Comparison of ENCODE assay signal across 8 cellular contexts in the genomic region with DNA sequence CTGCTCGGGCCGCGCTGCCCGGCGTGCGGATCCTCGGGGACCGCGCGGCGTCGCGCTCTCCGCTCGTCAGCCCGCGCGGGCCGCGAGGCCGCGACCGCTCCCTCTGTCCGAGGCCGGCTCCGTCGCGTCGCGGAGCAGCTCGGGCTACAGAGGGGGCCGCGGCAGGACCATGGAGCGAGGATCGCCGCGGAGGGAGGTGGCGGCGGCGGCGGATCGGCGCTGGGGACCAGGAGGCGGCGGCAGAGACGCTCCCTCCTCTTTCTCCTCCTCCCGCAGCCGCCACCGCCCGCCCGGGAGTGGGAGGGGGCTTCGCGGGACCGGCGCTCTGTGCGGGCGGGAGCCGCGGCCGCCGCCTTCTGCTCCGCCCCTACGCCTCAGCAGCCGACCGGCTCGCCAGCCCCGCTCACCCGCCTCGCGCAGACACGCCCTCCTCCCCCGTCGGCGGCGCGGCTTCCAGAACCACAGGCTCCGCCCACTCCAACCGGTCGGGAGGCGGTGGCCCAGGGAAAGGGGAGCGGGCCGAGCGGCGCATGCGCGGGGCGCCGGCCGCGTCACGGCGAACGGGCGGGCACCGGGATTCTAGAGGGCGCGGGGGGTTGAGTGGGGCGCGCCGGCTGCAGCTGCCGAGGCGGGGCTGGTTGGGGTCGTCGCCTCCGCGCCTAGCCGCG. TPM values are rescaled to one million over a fixed set of nuclear protein-coding genes. Genes with fewer than 3 reads are reported as not detected.
DNase-seq lines count a peak whose midpoint lies in the region; ATAC-seq and TF ChIP-seq lines count a peak whose summit lies in the region.

Gene CASK, minus strand, starts transcription at position 298 of the 668 bp plus-strand sequence. CDS start 566 bp downstream, outside the sequence.

- H3K27ac ChIP-seq in tibial nerve: peak within 1 kb of the TSS; percentile 75 to 89 (median 84)

- intact Hi-C loops in cardiac septum (cut with DNase I): no loop called here

- TF ChIP-seq EP300 in tibial nerve (IDR thresholded peaks at IDR 0.05): peak in 1 of 2 donors; percentile 74

- ATAC-seq in HG02870 (IDR thresholded peaks at IDR 0.05; ENCODE audit: unreplicated experiment): peak; percentile 75

- H3K4me1 ChIP-seq in adipocyte (ENCODE audit: control insufficient read depth, insufficient read depth, low read length) (no peaks in the 10 kb centered on the region), tibial nerve (peaks cover 0 to 13% (median 0%) of the 10 kb centered on the region in 4 donors)

- H3K36me3 ChIP-seq in adipocyte (ENCODE audit: control insufficient read depth, insufficient read depth, low read length, severe bottlenecking) (no peaks in the 10 kb centered on the region), tibial nerve (no peaks in the 10 kb centered on the region)

- H3K9me3 ChIP-seq in adipocyte (ENCODE audit: control insufficient read depth, low read length) (no peaks in the 10 kb centered on the region), tibial nerve (no peaks in the 10 kb centered on the region)

- in situ Hi-C loops in GM13976 (cut with MboI; ENCODE audit: low sequenced_read_pairs, unreplicated experiment): no loop called here

- H3K9ac ChIP-seq in adipocyte (ENCODE audit: low read length): peak within 1 kb of the TSS; percentile 87

- H3K27me3 ChIP-seq in adipocyte (replicated peaks; ENCODE audit: control insufficient read depth, insufficient read depth, low read length) (no peaks in the 10 kb centered on the region), tibial nerve (no peaks in the 10 kb centered on the region)

- TF ChIP-seq POLR2A in tibial nerve (IDR thresholded peaks at IDR 0.05): peak; percentile 68 to 86

- DNase-seq in GM13976 (ENCODE audit: low spot score): peak; percentile 86
- peak; percentile 91 for DNase-seq in NCI-H146 (lab: John Stamatoyannopoulos, UW)
- peak; percentile 85 for DNase-seq in T follicular helper cell (ENCODE audit: low read depth)
- peak; percentile 95 for DNase-seq in adipocyte (ENCODE audit: low read depth)
- DNase-seq in cardiac septum (ENCODE audit: low spot score): peak; percentile 95
- DNase-seq in pons (ENCODE audit: low spot score): peak; percentile 86
- peak; percentile 84 to 87 for DNase-seq in tibial nerve (ENCODE audit: low spot score in 2 of 2)

- WGBS in tibial nerve, 2 donors: 56% methylated on average over 78 of the region's 108 CpGs; no CpG with 5 or more reads in 1 of the 2 donors

- no peak for TF ChIP-seq CTCF in GM13976 (IDR thresholded peaks at IDR 0.05; ENCODE audit: borderline replicate concordance, control extremely low read depth, extremely low read depth, insufficient read depth, missing control alignments)
- peak in 1 of 5 experiments; percentile 12 for TF ChIP-seq CTCF in tibial nerve (IDR thresholded peaks at IDR 0.05)

- H3K4me3 ChIP-seq in adipocyte (ENCODE audit: low read length) (peak within 1 kb of the TSS; percentile 92), tibial nerve (peak within 1 kb of the TSS; percentile 35 to 66 (median 54))

RNA-seq across cellular contexts. Expression of gene CASK, which starts in this region (rescaled TPM):
- total RNA-seq in cardiac septum: 18.8 TPM
- total RNA-seq in tibial nerve: 10 to 100 TPM; 34.3 to 52.8 (median 40.7) TPM

Comparison
In these comparisons a context has a peak if more than half of its experiments do, and no peak if none do; other contexts are left out.
1. Peak in every context shown above with its lines: DNase-seq, ATAC-seq, H3K4me3 ChIP-seq and H3K27ac ChIP-seq.